ENCODE assay signal across 15 cellular contexts in the genomic region with DNA sequence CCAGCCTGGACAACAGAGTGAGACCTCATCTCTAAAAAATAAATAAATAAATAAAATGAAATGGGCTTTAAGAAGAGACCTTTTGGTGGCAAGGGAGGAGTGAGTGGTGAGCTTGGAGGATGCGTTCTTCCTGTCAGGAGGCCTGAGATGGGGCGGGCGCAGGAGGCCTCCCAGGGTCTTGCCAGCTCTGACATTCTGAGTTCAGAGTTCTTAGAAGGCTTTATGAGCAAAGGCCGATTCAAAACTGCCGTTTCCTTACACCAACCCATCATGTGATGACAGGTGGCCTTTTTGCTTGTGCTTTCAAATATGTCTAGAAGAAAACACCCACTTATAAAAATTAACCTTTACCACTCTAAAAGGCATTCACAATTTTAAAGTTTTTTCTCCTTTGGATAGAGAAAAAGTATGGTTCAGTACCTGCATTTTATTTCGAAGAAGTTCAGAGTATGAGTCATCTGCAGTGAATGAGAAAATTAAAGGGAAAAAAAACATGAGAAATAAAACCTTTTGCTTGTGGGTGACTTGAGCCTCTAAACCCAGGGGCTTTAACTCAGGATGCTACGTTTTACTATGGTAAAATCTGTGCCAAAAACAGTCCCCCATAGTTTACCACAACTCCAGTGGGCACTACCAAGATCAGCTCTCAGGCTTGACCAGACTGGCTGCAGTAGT.
DNase-seq lines count a peak whose midpoint lies in the region; ATAC-seq and TF ChIP-seq lines count a peak whose summit lies in the region.
"Had no signal": no experiment of that assay in that cellular context is flagged by ENCODE, and none has a peak within 500 bp of the region (broad histone marks: within the 10 kb centered on the region; RNA-seq: fewer than 3 reads in every experiment).

No MANE protein-coding gene starts in this region.

- in situ Hi-C loops in mammary epithelial cell (cut with MboI; ENCODE audit: low sequenced_read_pairs in 2 of 2): loop anchor here (25.0 kb wide), 1 partner anchor 588 kb away; no protein-coding TSS in a partner anchor
- in situ Hi-C loops in brain microvascular endothelial cell (cut with HindIII; ENCODE audit: low pct_ligation_motif_present, low sequenced_read_pairs): no loop called here

- H3K4me3 Mint-ChIP-seq in T-helper 2 cell treated with Interferon-gamma antibody and Interleukin-4, amounts not matched to agents 5 μg/mL and 100 μg/mL, for 36 hours: peak overlapping the region; percentile 17
- no peak overlapping the region for H3K4me3 Mint-ChIP-seq in GM23338
- H3K4me3 Mint-ChIP-seq: IgD-negative memory B cell, neural progenitor cell had no signal

- peaks cover 17% of the 10 kb centered on the region for H3K4me1 Mint-ChIP-seq in T-helper 2 cell treated with Interferon-gamma antibody and Interleukin-4, amounts not matched to agents 5 μg/mL and 100 μg/mL, for 36 hours (ENCODE audit: low read depth)
- peaks cover 28% of the 10 kb centered on the region for H3K4me1 Mint-ChIP-seq in GM23338
- H3K4me1 Mint-ChIP-seq: IgD-negative memory B cell had no signal

- H4K20me1 ChIP-seq in mammary epithelial cell (ENCODE audit: insufficient read depth, low read length) (no peaks in the 10 kb centered on the region), GM23338 (replicated peaks; ENCODE audit: insufficient read depth) (peaks cover 3% of the 10 kb centered on the region; the same call in 1 of the 2 replicates)

- H3K27ac ChIP-seq in mammary epithelial cell (ENCODE audit: insufficient read depth, low read depth, low read length): no peak overlapping the region
- no peak overlapping the region for H3K27ac ChIP-seq in breast epithelium
- H3K27ac ChIP-seq in brain microvascular endothelial cell: peak overlapping the region; percentile 9
- H3K27ac ChIP-seq in GM23338 (ENCODE audit: low read depth): no peak overlapping the region
- H3K27ac ChIP-seq: hepatocyte, neural progenitor cell, suprapubic skin had no signal

- CTCF ChIA-PET in mammary epithelial cell (lab: Charles Lee; ENCODE audit: low non-redundant PET): no interaction called here

- H3K4me1 ChIP-seq in mammary epithelial cell (ENCODE audit: insufficient read depth, low read length) (peaks cover 20% of the 10 kb centered on the region), breast epithelium (no peaks in the 10 kb centered on the region), GM23338 (ENCODE audit: insufficient read depth) (no peaks in the 10 kb centered on the region)

- H3K9me3 Mint-ChIP-seq in T-helper 2 cell treated with Interferon-gamma antibody and Interleukin-4, amounts not matched to agents 5 μg/mL and 100 μg/mL, for 36 hours: no peaks in the 10 kb centered on the region
- no peaks in the 10 kb centered on the region; the same call in 2 of the 3 replicates for H3K9me3 Mint-ChIP-seq in GM23338
- H3K9me3 Mint-ChIP-seq: IgD-negative memory B cell, neural progenitor cell had no signal

- no peaks in the 10 kb centered on the region for H3K36me3 Mint-ChIP-seq in T-helper 2 cell treated with Interferon-gamma antibody and Interleukin-4, amounts not matched to agents 5 μg/mL and 100 μg/mL, for 36 hours (ENCODE audit: low read depth)
- peaks cover 44% of the 10 kb centered on the region for H3K36me3 Mint-ChIP-seq in GM23338 (ENCODE audit: low read depth)

- BruUV-seq in mammary epithelial cell (replicated peaks; lab: Mats Ljungman, UMichigan): TSS peak; percentile 3

- H3K4me2 ChIP-seq in mammary epithelial cell (ENCODE audit: insufficient read depth, low read depth, low read length): no peak overlapping the region
- no peak overlapping the region for H3K4me2 ChIP-seq in GM23338
- H3K4me2 ChIP-seq: hepatocyte had no signal

- no peak for DNase-seq in mammary epithelial cell
- DNase-seq in breast epithelium (ENCODE audit: low spot score in 2 of 2): no peak
- DNase-seq in T-helper 2 cell treated with Interferon-gamma antibody and Interleukin-4, amounts not matched to agents 5 μg/mL and 100 μg/mL, for 36 hours (ENCODE audit: low spot score): peak; percentile 59
- DNase-seq in brain microvascular endothelial cell: no peak
- peak; percentile 46 for DNase-seq in stimulated activated naive CD8-positive, alpha-beta T cell treated with anti-CD3 and anti-CD28 coated beads, Interleukin-15, Interleukin-2, amounts not matched to agents 100 U/mL and 50 U/mL, for 24 hours
- DNase-seq in GM23338 (ENCODE audit: low spot score): no peak
- DNase-seq in T1000 (lab: John Stamatoyannopoulos, UW): no peak
- DNase-seq: amniotic stem cell, MM.1S, NCI-H1694 treated with DMSO at 0.1 percent for 48 hours, NCI-H2227 treated with DMSO at 0.1 percent for 48 hours had no signal

- TF ChIP-seq CTCF in mammary epithelial cell (conservative IDR thresholded peaks at IDR 0.05 in 1 of 2, IDR thresholded peaks at IDR 0.05 in 1 of 2; ENCODE audit: extremely low read depth in 1 of 2, insufficient read depth in 1 of 2, low read depth in 1 of 2, low read length in 2 of 2) (no peak), breast epithelium (IDR thresholded peaks at IDR 0.05) (no peak), brain microvascular endothelial cell (IDR thresholded peaks at IDR 0.05; ENCODE audit: low read depth, low read length, missing control alignments) (no peak), GM23338 (conservative IDR thresholded peaks at IDR 0.05; ENCODE audit: low read depth in 2 of 2) (no peak)

- H3K4me3 ChIP-seq in mammary epithelial cell (replicated peaks in 1 of 3; ENCODE audit: insufficient read depth in 1 of 3, low read depth in 2 of 3, low read length in 3 of 3) (no peak overlapping the region), breast epithelium (no peak overlapping the region), brain microvascular endothelial cell (ENCODE audit: low read depth, low read length) (no peak overlapping the region), GM23338 (no peak overlapping the region)
- H3K4me3 ChIP-seq: hepatocyte, neural progenitor cell, suprapubic skin had no signal

- H3K36me3 ChIP-seq in mammary epithelial cell (ENCODE audit: insufficient read depth, low read length): peaks cover 22% of the 10 kb centered on the region
- no peaks in the 10 kb centered on the region for H3K36me3 ChIP-seq in breast epithelium
- H3K36me3 ChIP-seq in brain microvascular endothelial cell (replicated peaks): peaks cover 78% of the 10 kb centered on the region
- H3K36me3 ChIP-seq in GM23338 (ENCODE audit: insufficient read depth): no peaks in the 10 kb centered on the region
- H3K36me3 ChIP-seq: neural progenitor cell had no signal

- peaks cover 54% of the 10 kb centered on the region for H3K79me2 ChIP-seq in mammary epithelial cell (ENCODE audit: insufficient read depth, low read length)
- H3K79me2 ChIP-seq in GM23338 (replicated peaks; ENCODE audit: insufficient read depth): no peaks in the 10 kb centered on the region
- H3K79me2 ChIP-seq: hepatocyte had no signal

- H2AFZ ChIP-seq in mammary epithelial cell (ENCODE audit: low read depth, low read length) (no peak overlapping the region), GM23338 (no peak overlapping the region)
- H2AFZ ChIP-seq: hepatocyte, neural progenitor cell had no signal

- intact Hi-C loops in mammary epithelial cell (cut with micrococcal nuclease) (no loop called here), breast epithelium (cut with DNase I; ENCODE audit: low total_unique reads) (no loop called here)

- no peaks in the 10 kb centered on the region for H3F3A ChIP-seq in GM23338 (replicated peaks; ENCODE audit: low read depth)

- dilution Hi-C loops in mammary epithelial cell (cut with HindIII; ENCODE audit: low sequenced_read_pairs): no loop called here

- TF ChIP-seq POLR2A in breast epithelium (IDR thresholded peaks at IDR 0.05): no peak

- no peaks in the 10 kb centered on the region for H3K9me2 ChIP-seq in GM23338 (ENCODE audit: insufficient read depth)

- peak overlapping the region; percentile 70 for H3K27ac Mint-ChIP-seq in T-helper 2 cell treated with Interferon-gamma antibody and Interleukin-4, amounts not matched to agents 5 μg/mL and 100 μg/mL, for 36 hours
- H3K27ac Mint-ChIP-seq in GM23338: no peak overlapping the region
- H3K27ac Mint-ChIP-seq: IgD-negative memory B cell, neural progenitor cell had no signal

- 94% methylated on average over 7 of the region's 7 CpGs for WGBS in mammary epithelial cell (ENCODE audit: low coverage, missing lambda C conversion rate)

- no peak overlapping the region for H3K9ac ChIP-seq in mammary epithelial cell (ENCODE audit: insufficient read depth, low read length)
- H3K9ac ChIP-seq: neural progenitor cell had no signal

- peak; percentile 88 for ATAC-seq in stimulated activated naive CD8-positive, alpha-beta T cell treated with anti-CD3 and anti-CD28 coated beads, Interleukin-15, Interleukin-2, amounts not matched to agents 100 U/mL and 50 U/mL, for 24 hours
- ATAC-seq in GM23338: no peak

- no peaks in the 10 kb centered on the region for H3K9me3 ChIP-seq in mammary epithelial cell (replicated peaks; ENCODE audit: insufficient read depth, low read length)
- no peaks in the 10 kb centered on the region for H3K9me3 ChIP-seq in breast epithelium
- H3K9me3 ChIP-seq: suprapubic skin had no signal

- H3K27me3 ChIP-seq in mammary epithelial cell (ENCODE audit: insufficient read depth, low read length) (no peaks in the 10 kb centered on the region), breast epithelium (no peaks in the 10 kb centered on the region), brain microvascular endothelial cell (replicated peaks) (no peaks in the 10 kb centered on the region), GM23338 (ENCODE audit: insufficient read depth) (no peaks in the 10 kb centered on the region)
- H3K27me3 ChIP-seq: hepatocyte, neural progenitor cell, suprapubic skin had no signal

- no peaks in the 10 kb centered on the region for H3K27me3 Mint-ChIP-seq in T-helper 2 cell treated with Interferon-gamma antibody and Interleukin-4, amounts not matched to agents 5 μg/mL and 100 μg/mL, for 36 hours (ENCODE audit: low read depth)
- H3K27me3 Mint-ChIP-seq in GM23338 (ENCODE audit: insufficient read depth, low read depth, poor library complexity): peaks cover 7% of the 10 kb centered on the region
- H3K27me3 Mint-ChIP-seq: IgD-negative memory B cell had no signal

Comparison
In these comparisons a context has a peak if more than half of its experiments do, and no peak if none do; other contexts are left out.
1. DNase-seq: peak in T-helper 2 cell treated with Interferon-gamma antibody and Interleukin-4, amounts not matched to agents 5 μg/mL and 100 μg/mL, for 36 hours (single experiment) and stimulated activated naive CD8-positive, alpha-beta T cell treated with anti-CD3 and anti-CD28 coated beads, Interleukin-15, Interleukin-2, amounts not matched to agents 100 U/mL and 50 U/mL, for 24 hours (single experiment); none in mammary epithelial cell (single experiment), breast epithelium (0 of 2), brain microvascular endothelial cell (single experiment), GM23338 (single experiment) and T1000 (single experiment).